16 cellular contexts compared by ENCODE assay signal in the genomic region with DNA sequence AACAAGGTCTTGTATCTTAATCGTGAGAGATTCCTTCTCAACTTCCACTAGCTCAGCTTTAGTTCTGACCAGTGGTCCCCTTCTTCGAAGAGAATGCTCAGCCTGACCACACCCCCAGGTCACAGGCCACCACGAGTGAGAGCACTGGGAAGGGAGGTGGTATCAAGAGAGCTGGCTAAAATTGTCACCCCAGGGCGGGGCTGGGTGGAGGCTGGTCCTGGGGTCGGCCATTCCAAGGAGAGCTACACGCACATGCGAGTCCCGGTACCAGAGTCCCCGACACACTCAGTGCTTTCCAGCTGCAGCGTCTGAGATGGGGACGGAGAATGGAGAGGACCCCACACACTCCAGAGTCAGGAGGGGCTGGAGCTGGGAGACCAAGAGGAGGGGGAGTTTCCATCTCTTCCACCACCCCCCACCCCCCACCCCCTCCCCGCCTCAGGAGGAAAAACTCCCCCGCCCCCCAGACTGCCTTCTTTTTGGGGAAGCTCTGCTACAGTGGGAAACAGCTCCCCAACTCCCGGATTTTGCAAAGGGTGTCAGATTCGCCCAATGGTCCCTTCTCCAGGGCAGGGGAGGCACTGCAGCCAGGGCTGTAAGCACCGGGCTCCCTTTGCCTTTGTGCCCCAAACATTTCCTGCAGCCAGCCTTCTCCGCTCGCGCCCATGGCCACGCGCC. TPM values are rescaled to one million over a fixed set of nuclear protein-coding genes. Genes with fewer than 3 reads are reported as not detected.
DNase-seq lines count a peak whose midpoint lies in the region; ATAC-seq and TF ChIP-seq lines count a peak whose summit lies in the region.
"Had no signal": no experiment of that assay in that cellular context is flagged by ENCODE, and none has a peak within 500 bp of the region (broad histone marks: within the 10 kb centered on the region; RNA-seq: fewer than 3 reads in every experiment).

No MANE protein-coding gene starts in this region.

- WGBS in tibial nerve, 2 donors, result 13 to 22% methylated on average over 19 to 21 of the region's 21 CpGs

- ATAC-seq in activated naive CD4-positive, alpha-beta T cell treated with anti-CD3 and anti-CD28 coated beads, Interleukin-2, amount 50 U/mL, for 72 hours, result no peak
- no peak for ATAC-seq in activated B cell treated with CpG ODN at 0.5 μM for 24 hours (ENCODE audit: low read depth)
- ATAC-seq: A549 had no signal

- H3K27me3 ChIP-seq in tibial nerve, result peaks cover 4 to 70% of the 10 kb centered on the region in 2 donors

- H3K4me1 Mint-ChIP-seq in activated naive CD4-positive, alpha-beta T cell treated with anti-CD3 and anti-CD28 coated beads, Interleukin-2, amount 50 U/mL, for 24 hours, result peaks cover 25% of the 10 kb centered on the region
- H3K4me1 Mint-ChIP-seq in activated B cell treated with CpG ODN at 0.5 μM for 24 hours, result peaks cover 37% of the 10 kb centered on the region
- peaks cover 27% of the 10 kb centered on the region for H3K4me1 Mint-ChIP-seq in activated T-cell treated with anti-CD3 and anti-CD28 coated beads, Interleukin-2, amount 50 U/mL, for 24 hours (ENCODE audit: low read depth)

- H3K36me3 ChIP-seq in tibial nerve, result no peaks in the 10 kb centered on the region
- H3K36me3 ChIP-seq: thyroid gland had no signal

- no peaks in the 10 kb centered on the region for H3K9me3 ChIP-seq in tibial nerve
- H3K9me3 ChIP-seq: A549, thyroid gland had no signal

- peak overlapping the region; percentile 36 for H3K4me3 Mint-ChIP-seq in activated naive CD4-positive, alpha-beta T cell treated with anti-CD3 and anti-CD28 coated beads, Interleukin-2, amount 50 U/mL, for 24 hours
- peak overlapping the region; percentile 55 for H3K4me3 Mint-ChIP-seq in activated B cell treated with CpG ODN at 0.5 μM for 24 hours
- H3K4me3 Mint-ChIP-seq in activated T-cell treated with anti-CD3 and anti-CD28 coated beads, Interleukin-2, amount 50 U/mL, for 24 hours, result no peak overlapping the region
- H3K4me3 Mint-ChIP-seq: activated naive CD8-positive, alpha-beta T cell treated with anti-CD3 and anti-CD28 coated beads for 36 hours had no signal

- peak overlapping the region in 3 of 4 donors; percentile 15 to 49 (median 24) for H3K4me3 ChIP-seq in tibial nerve

- intact Hi-C loops in activated B cell treated with CpG ODN at 0.5 μM for 24 hours (cut with micrococcal nuclease), result loop anchor here (5.0 kb wide), 3 partner anchors 56 to 131 kb away; a partner anchor contains a TSS

- H3K36me3 Mint-ChIP-seq in activated naive CD4-positive, alpha-beta T cell treated with anti-CD3 and anti-CD28 coated beads, Interleukin-2, amount 50 U/mL, for 24 hours, result no peaks in the 10 kb centered on the region
- H3K36me3 Mint-ChIP-seq in activated naive CD4-positive, alpha-beta T cell treated with anti-CD3 and anti-CD28 coated beads, Interleukin-2, amount 50 U/mL, for 72 hours, result no peaks in the 10 kb centered on the region
- H3K36me3 Mint-ChIP-seq in activated B cell treated with CpG ODN at 0.5 μM for 24 hours (ENCODE audit: low read depth), result no peaks in the 10 kb centered on the region
- H3K36me3 Mint-ChIP-seq in activated T-cell treated with anti-CD3 and anti-CD28 coated beads, Interleukin-2, amount 50 U/mL, for 24 hours (ENCODE audit: low read depth), result no peaks in the 10 kb centered on the region
- H3K36me3 Mint-ChIP-seq: activated naive CD8-positive, alpha-beta T cell treated with anti-CD3 and anti-CD28 coated beads for 36 hours had no signal

- TF ChIP-seq CTCF in activated B cell treated with CpG ODN at 0.5 μM for 24 hours (IDR thresholded peaks at IDR 0.05) (no peak), tibial nerve (IDR thresholded peaks at IDR 0.05) (no peak)

- no peak for TF ChIP-seq POLR2A in tibial nerve (IDR thresholded peaks at IDR 0.05)

- no peak overlapping the region for H3K27ac ChIP-seq in tibial nerve
- H3K27ac ChIP-seq: thyroid gland had no signal

- POLR2A ChIA-PET in activated B cell treated with CpG ODN at 0.5 μM for 24 hours (lab: Charles Lee), result interaction anchor here (0.6 to 0.7 kb wide), 2 partner anchors 19 to 36 kb away, joined by 3 to 5 read pairs; a partner anchor contains a TSS

- H3K4me1 ChIP-seq in tibial nerve, result peaks cover 0 to 42% (median 22%) of the 10 kb centered on the region in 4 donors

- CTCF ChIA-PET in activated B cell treated with CpG ODN at 0.5 μM for 24 hours (lab: Charles Lee), result no interaction called here

- no peak for TF ChIP-seq EP300 in tibial nerve (IDR thresholded peaks at IDR 0.05)

- H3K27ac Mint-ChIP-seq in activated naive CD4-positive, alpha-beta T cell treated with anti-CD3 and anti-CD28 coated beads, Interleukin-2, amount 50 U/mL, for 24 hours, result no peak overlapping the region
- H3K27ac Mint-ChIP-seq in activated naive CD4-positive, alpha-beta T cell treated with anti-CD3 and anti-CD28 coated beads, Interleukin-2, amount 50 U/mL, for 72 hours, result no peak overlapping the region
- H3K27ac Mint-ChIP-seq in activated B cell treated with CpG ODN at 0.5 μM for 24 hours, result no peak overlapping the region
- no peak overlapping the region for H3K27ac Mint-ChIP-seq in activated T-cell treated with anti-CD3 and anti-CD28 coated beads, Interleukin-2, amount 50 U/mL, for 24 hours
- H3K27ac Mint-ChIP-seq: activated naive CD8-positive, alpha-beta T cell treated with anti-CD3 and anti-CD28 coated beads for 36 hours had no signal

- H3K9me3 Mint-ChIP-seq in activated naive CD4-positive, alpha-beta T cell treated with anti-CD3 and anti-CD28 coated beads, Interleukin-2, amount 50 U/mL, for 24 hours, result no peaks in the 10 kb centered on the region
- no peaks in the 10 kb centered on the region for H3K9me3 Mint-ChIP-seq in activated naive CD4-positive, alpha-beta T cell treated with anti-CD3 and anti-CD28 coated beads, Interleukin-2, amount 50 U/mL, for 72 hours
- H3K9me3 Mint-ChIP-seq in activated B cell treated with CpG ODN at 0.5 μM for 24 hours, result no peaks in the 10 kb centered on the region
- H3K9me3 Mint-ChIP-seq in activated T-cell treated with anti-CD3 and anti-CD28 coated beads, Interleukin-2, amount 50 U/mL, for 24 hours, result no peaks in the 10 kb centered on the region
- H3K9me3 Mint-ChIP-seq: activated naive CD8-positive, alpha-beta T cell treated with anti-CD3 and anti-CD28 coated beads for 36 hours had no signal

- DNase-seq in activated naive CD4-positive, alpha-beta T cell treated with anti-CD3 and anti-CD28 coated beads, Interleukin-2, amount 50 U/mL, for 72 hours (ENCODE audit: low spot score in 2 of 2), result no peak
- DNase-seq in activated B cell treated with CpG ODN at 0.5 μM for 24 hours (no peak), islet precursor cell (peak; percentile 49), tibial nerve (ENCODE audit: low spot score in 2 of 2) (no peak), NCI-H1092 treated with DMSO at 0.1 percent for 48 hours (lab: John Stamatoyannopoulos, UW) (no peak), GM19240 (ENCODE audit: insufficient read length, low spot score) (no peak)
- DNase-seq in activated T-cell treated with anti-CD3 and anti-CD28 coated beads, Interleukin-2, amount 50 U/mL, for 24 hours, result no peak
- DNase-seq: activated CD4-positive, alpha-beta T cell treated with anti-CD3 and anti-CD28 coated beads for 4 hours; activated naive CD8-positive, alpha-beta T cell treated with anti-CD3 and anti-CD28 coated beads for 36 hours; caudate nucleus; stimulated activated CD4-positive, alpha-beta T cell treated with anti-CD3 and anti-CD28 coated beads, Interleukin-4, amount 100 ng/mL, for 24 hours; thyroid gland had no signal

- H3K27me3 Mint-ChIP-seq in activated naive CD4-positive, alpha-beta T cell treated with anti-CD3 and anti-CD28 coated beads, Interleukin-2, amount 50 U/mL, for 24 hours, result peaks cover 33% of the 10 kb centered on the region
- peaks cover 52% of the 10 kb centered on the region for H3K27me3 Mint-ChIP-seq in activated B cell treated with CpG ODN at 0.5 μM for 24 hours
- peaks cover 79% of the 10 kb centered on the region for H3K27me3 Mint-ChIP-seq in activated T-cell treated with anti-CD3 and anti-CD28 coated beads, Interleukin-2, amount 50 U/mL, for 24 hours

RNA-seq across cellular contexts. Expression of a gene that starts 1.6 kb away (rescaled TPM):
- total RNA-seq in activated naive CD4-positive, alpha-beta T cell treated with anti-CD3 and anti-CD28 coated beads, Interleukin-2, amount 50 U/mL, for 72 hours, result under 1 TPM in 1 of 2 donors, not detected in 1; 0.18 TPM
- not detected in 2 replicates for total RNA-seq in activated B cell treated with CpG ODN at 0.5 μM for 24 hours
- 10 to 100 TPM in 3 of 4 donors, 1 to 10 TPM in 1; 9.8 to 25.5 (median 21.2) TPM for total RNA-seq in tibial nerve
- total RNA-seq: activated naive CD8-positive, alpha-beta T cell treated with anti-CD3 and anti-CD28 coated beads for 36 hours had no signal

RNA-seq across cellular contexts. Expression of a gene that starts 18.9 kb away (rescaled TPM):
- total RNA-seq in activated naive CD4-positive, alpha-beta T cell treated with anti-CD3 and anti-CD28 coated beads, Interleukin-2, amount 50 U/mL, for 72 hours, result 10 to 100 TPM; 49.8 to 90.8 TPM
- 0.49 and 1.7 TPM in 2 replicates for total RNA-seq in activated B cell treated with CpG ODN at 0.5 μM for 24 hours
- total RNA-seq in tibial nerve, result under 1 TPM in 2 of 4 donors, not detected in 2; 0.30 to 0.66 TPM

RNA-seq across cellular contexts. Expression of a gene that starts 51.2 kb away (rescaled TPM):
- not detected for total RNA-seq in activated naive CD4-positive, alpha-beta T cell treated with anti-CD3 and anti-CD28 coated beads, Interleukin-2, amount 50 U/mL, for 72 hours
- not detected in 2 replicates for total RNA-seq in activated B cell treated with CpG ODN at 0.5 μM for 24 hours
- 10 to 100 TPM in 1 of 4 donors, 1 to 10 TPM in 3; 1.6 to 37.2 (median 7.3) TPM for total RNA-seq in tibial nerve
- total RNA-seq: activated naive CD8-positive, alpha-beta T cell treated with anti-CD3 and anti-CD28 coated beads for 36 hours; lung microvascular endothelial cell; T-helper 2 cell treated with Interferon-gamma antibody and Interleukin-4, amounts not matched to agents 100 ng/mL and 5 ng/mL, for 36 hours had no signal

Comparison
In these comparisons a context has a peak if more than half of its experiments do, and no peak if none do; other contexts are left out.
1. RNA of a gene that starts 1.6 kb away (total RNA-seq): 9.8 to 25.5 TPM in tibial nerve; 0.18 TPM in activated naive CD4-positive, alpha-beta T cell treated with anti-CD3 and anti-CD28 coated beads, Interleukin-2, amount 50 U/mL, for 72 hours and not detected in activated B cell treated with CpG ODN at 0.5 μM for 24 hours; every median in the first group is over 4 times any median in the second.
2. RNA of a gene that starts 18.9 kb away (total RNA-seq): 49.8 to 90.8 TPM in activated naive CD4-positive, alpha-beta T cell treated with anti-CD3 and anti-CD28 coated beads, Interleukin-2, amount 50 U/mL, for 72 hours; 0.49 to 1.7 TPM in activated B cell treated with CpG ODN at 0.5 μM for 24 hours and 0.30 to 0.66 TPM in tibial nerve; every median in the first group is over 10 times any median in the second.